22 cellular contexts compared by ENCODE assay signal in the genomic region with DNA sequence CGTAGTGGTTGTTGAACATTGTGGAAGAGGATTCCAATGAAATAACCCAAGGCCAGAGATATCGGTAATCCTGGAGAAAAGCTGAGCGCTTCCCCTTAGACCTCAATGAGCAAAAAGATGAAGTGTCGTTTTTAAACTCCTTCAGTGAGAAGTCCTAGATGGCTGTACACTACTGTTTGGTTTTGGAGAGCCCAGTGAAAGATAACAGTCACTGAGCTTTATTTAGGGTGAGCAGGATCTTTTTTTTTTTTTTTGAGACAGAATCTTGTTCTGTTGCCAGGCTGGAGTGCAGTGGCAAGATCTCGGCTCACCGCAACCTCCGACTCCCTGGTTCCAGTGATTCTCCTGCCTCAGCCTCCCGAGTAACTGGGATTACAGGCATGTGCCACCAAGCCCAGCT. TPM values are rescaled to one million over a fixed set of nuclear protein-coding genes. Genes with fewer than 3 reads are reported as not detected.
"Had no signal": no experiment of that assay in that cellular context is flagged by ENCODE, and none has a peak within 500 bp of the region (broad histone marks: within the 10 kb centered on the region; RNA-seq: fewer than 3 reads in every experiment).

No MANE protein-coding gene starts in this region.

- H3K4me3 ChIP-seq: SJCRH30 had no signal

- ATAC-seq: SK-N-SH treated with all-trans-retinoic acid at 6 μM for 48 hours had no signal

- H3K4me1 ChIP-seq: SJCRH30 had no signal

- H3K36me3 ChIP-seq: SJCRH30 had no signal

- H3K9me3 ChIP-seq: SJCRH30 had no signal

- H3K27ac ChIP-seq: SJCRH30 had no signal

- H3K27me3 ChIP-seq: SJCRH30 had no signal

- DNase-seq: KBM-7, MV-4-11, NCI-H1092, NCI-H1105 treated with DMSO at 0.1 percent for 48 hours, NCI-H1436, NCI-H187, NCI-H2029, NCI-H2081 treated with DMSO at 0.1 percent for 48 hours, NCI-H2171, NCI-H226, NCI-H446, NCI-H510A, NCI-H524 treated with DMSO at 0.1 percent for 48 hours, NCI-H69, NCI-H774, RPMI8226, SHP77 treated with DMSO at 0.1 percent for 48 hours, SJCRH30 had no signal

RNA-seq across cellular contexts. Expression of a gene that starts 24.2 kb away (rescaled TPM):
- total RNA-seq: HT-29, LHCN-M2, MCF 10A, SJCRH30 had no signal
